ENCODE assay signal across 1 cellular context in the genomic region with DNA sequence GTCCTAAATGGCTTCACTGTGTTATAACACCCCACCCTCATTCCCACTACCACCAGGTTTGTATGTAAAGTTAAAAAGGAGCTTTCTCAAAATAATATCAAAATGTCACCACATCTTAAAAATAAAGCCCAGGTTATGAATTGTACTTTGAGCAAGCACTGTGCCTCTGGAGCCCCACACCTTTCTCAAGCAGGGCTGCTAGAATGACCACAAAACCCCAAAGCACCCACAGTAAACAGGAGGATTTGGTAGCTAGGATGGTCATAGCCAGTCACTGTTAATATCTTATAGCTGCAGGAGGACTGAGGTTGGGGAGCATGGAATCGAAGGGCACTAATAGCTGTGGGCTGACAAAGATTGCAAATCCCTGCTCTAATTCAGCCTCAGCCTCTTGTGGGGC.
TF ChIP-seq lines count a peak whose summit lies in the region.

No MANE protein-coding gene starts in this region.

TF ChIP-seq in GM23338, 12 proteins besides CTCF, POLR2A, EP300 and RAD21 (continued from another document):
- TF ChIP-seq REST (IDR thresholded peaks at IDR 0.05; ENCODE audit: unreplicated experiment) (no peak), EZH2phosphoT487 (IDR thresholded peaks at IDR 0.05; ENCODE audit: unreplicated experiment) (no peak), CREB1 (CRISPR knock-in tag; IDR thresholded peaks at IDR 0.05; ENCODE audit: low read depth) (no peak), ZNF114 (CRISPR knock-in tag; IDR thresholded peaks at IDR 0.05) (no peak), JUNB (IDR thresholded peaks at IDR 0.05; ENCODE audit: unreplicated experiment) (no peak), ZNF331 (CRISPR knock-in tag; IDR thresholded peaks at IDR 0.05; ENCODE audit: low read depth) (no peak), NANOG (IDR thresholded peaks at IDR 0.05; ENCODE audit: borderline replicate concordance) (no peak), POLR2AphosphoS5 (IDR thresholded peaks at IDR 0.05; ENCODE audit: low read depth) (no peak), EZH2 (IDR thresholded peaks at IDR 0.05; ENCODE audit: low read depth, unreplicated experiment) (no peak)
- TF ChIP-seq, protein P1, sequence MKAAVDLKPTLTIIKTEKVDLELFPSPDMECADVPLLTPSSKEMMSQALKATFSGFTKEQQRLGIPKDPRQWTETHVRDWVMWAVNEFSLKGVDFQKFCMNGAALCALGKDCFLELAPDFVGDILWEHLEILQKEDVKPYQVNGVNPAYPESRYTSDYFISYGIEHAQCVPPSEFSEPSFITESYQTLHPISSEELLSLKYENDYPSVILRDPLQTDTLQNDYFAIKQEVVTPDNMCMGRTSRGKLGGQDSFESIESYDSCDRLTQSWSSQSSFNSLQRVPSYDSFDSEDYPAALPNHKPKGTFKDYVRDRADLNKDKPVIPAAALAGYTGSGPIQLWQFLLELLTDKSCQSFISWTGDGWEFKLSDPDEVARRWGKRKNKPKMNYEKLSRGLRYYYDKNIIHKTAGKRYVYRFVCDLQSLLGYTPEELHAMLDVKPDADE (IDR thresholded peaks at IDR 0.05) = no peak
TF ChIP-seq in GM23338: peak in this region for 0.
